ENCODE assay signal across 25 cellular contexts in genomic region chr12:88638388-88638787, GRCh38. TPM values are rescaled to one million over a fixed set of nuclear protein-coding genes. Genes with fewer than 3 reads are reported as not detected.
A peak's percentile ranks its signal among the peaks of the same experiment; 100 is the strongest.
DNase-seq lines count a peak whose midpoint lies in the region; ATAC-seq and TF ChIP-seq lines count a peak whose summit lies in the region.
"Had no signal": no experiment of that assay in that cellular context is flagged by ENCODE, and none has a peak within 500 bp of the region (broad histone marks: within the 10 kb centered on the region; RNA-seq: fewer than 3 reads in every experiment).

No MANE protein-coding gene starts in this region.

- POLR2A ChIA-PET in MCF 10A (lab: Yijun Ruan, JAX) = interaction anchor here (0.6 to 1.2 kb wide), 3 partner anchors 285 to 496 kb away, joined by 3 to 7 read pairs (median 4); partner anchors contain the start of genes CEP290 and TMTC3

- TF ChIP-seq CTCF in fibroblast of pulmonary artery (IDR thresholded peaks at IDR 0.05; ENCODE audit: low read length, missing control alignments) (no peak), nephron (IDR thresholded peaks at IDR 0.05; ENCODE audit: unreplicated experiment in 3 of 3) (no peak), MCF 10A (IDR thresholded peaks at IDR 0.05; ENCODE audit: unreplicated experiment) (no peak)

- H3K9me3 Mint-ChIP-seq in nephron = no peaks in the 10 kb centered on the region
- H3K9me3 Mint-ChIP-seq in MCF 10A (ENCODE audit: unreplicated experiment) = no peaks in the 10 kb centered on the region
- H3K9me3 Mint-ChIP-seq: activated naive CD4-positive, alpha-beta T cell treated with anti-CD3 and anti-CD28 coated beads, Interleukin-2, amount 50 U/mL, for 24 hours; stimulated activated effector memory CD8-positive, alpha-beta T cell treated with anti-CD3 and anti-CD28 coated beads, Interleukin-12 subunit alpha, Interleukin-12 subunit beta, amount 100 ng/mL, for 72 hours had no signal

- intact Hi-C loops in Right ventricle myocardium superior (cut with DNase I) (no loop called here), cardiac septum (cut with DNase I) (no loop called here), MCF 10A (cut with micrococcal nuclease) (no loop called here)

- H3K27me3 Mint-ChIP-seq in nephron (ENCODE audit: low read depth) (peaks cover 4% of the 10 kb centered on the region), MCF 10A (ENCODE audit: insufficient read depth, unreplicated experiment) (no peaks in the 10 kb centered on the region)
- H3K27me3 Mint-ChIP-seq: activated naive CD4-positive, alpha-beta T cell treated with anti-CD3 and anti-CD28 coated beads, Interleukin-2, amount 50 U/mL, for 24 hours; IgD-negative memory B cell had no signal

- H3K4me3 Mint-ChIP-seq in nephron (no peak overlapping the region), MCF 10A (ENCODE audit: unreplicated experiment) (no peak overlapping the region)
- H3K4me3 Mint-ChIP-seq: activated naive CD4-positive, alpha-beta T cell treated with anti-CD3 and anti-CD28 coated beads, Interleukin-2, amount 50 U/mL, for 24 hours; IgD-negative memory B cell; stimulated activated effector memory CD8-positive, alpha-beta T cell treated with anti-CD3 and anti-CD28 coated beads, Interleukin-12 subunit alpha, Interleukin-12 subunit beta, amount 100 ng/mL, for 72 hours had no signal

- ATAC-seq in Right ventricle myocardium superior (ENCODE audit: poor library complexity) = peak; percentile 60
- no peak for ATAC-seq in HG03520 (IDR thresholded peaks at IDR 0.05; ENCODE audit: unreplicated experiment)
- ATAC-seq: foreskin keratinocyte; PC-3; stimulated activated effector memory CD8-positive, alpha-beta T cell treated with anti-CD3 and anti-CD28 coated beads, Interleukin-12 subunit alpha, Interleukin-12 subunit beta, amount 100 ng/mL, for 72 hours had no signal

- H3K4me1 Mint-ChIP-seq in nephron (peaks cover 13% of the 10 kb centered on the region), MCF 10A (ENCODE audit: insufficient read depth, unreplicated experiment) (peaks cover 11% of the 10 kb centered on the region)
- H3K4me1 Mint-ChIP-seq: activated naive CD4-positive, alpha-beta T cell treated with anti-CD3 and anti-CD28 coated beads, Interleukin-2, amount 50 U/mL, for 24 hours; IgD-negative memory B cell; stimulated activated effector memory CD8-positive, alpha-beta T cell treated with anti-CD3 and anti-CD28 coated beads, Interleukin-12 subunit alpha, Interleukin-12 subunit beta, amount 100 ng/mL, for 72 hours had no signal

- H3K4me3 ChIP-seq in fibroblast of pulmonary artery (replicated peaks; ENCODE audit: low read depth, low read length) = peak overlapping the region; percentile 16
- H3K4me3 ChIP-seq: SJSA1, tibial artery had no signal

- no TSS peak for BruUV-seq in MCF 10A (replicated peaks; lab: Mats Ljungman, UMichigan)

- CTCF ChIA-PET in MCF 10A (lab: Yijun Ruan, JAX) = interaction anchor here (1.4 to 2.0 kb wide), 3 partner anchors 11 to 58 kb away, joined by 5 to 10 read pairs (median 8); partner anchors contain the start of gene KITLG

- DNase-seq in Right ventricle myocardium superior (no peak), cardiac septum (ENCODE audit: low spot score) (no peak), fibroblast of pulmonary artery (ENCODE audit: low read depth) (peak; percentile 34), NCI-H748 treated with DMSO at 0.1 percent for 48 hours (lab: John Stamatoyannopoulos, UW) (no peak), MCF 10A (ENCODE audit: unreplicated experiment) (no peak)
- DNase-seq in activated CD4-positive, CD25-positive, alpha-beta regulatory T cell (lab: John Stamatoyannopoulos, UW) = no peak
- DNase-seq: 8988T; activated CD4-positive, alpha-beta T cell treated with anti-CD3 and anti-CD28 coated beads for 1 hour; activated CD8-positive, alpha-beta memory T cell treated with anti-CD3 and anti-CD28 coated beads for 24 hours; activated T-cell treated with anti-CD3 and anti-CD28 coated beads, Interleukin-2, amount 50 U/mL, for 48 hours; C1 segment of cervical spinal cord; foreskin keratinocyte; GDM1; kidney glomerular epithelial cell; NCI-H2227 treated with DMSO at 0.1 percent for 48 hours; PC-3; retina; T-helper 9 cell; tibial artery had no signal

- H3K27ac Mint-ChIP-seq in nephron (peak overlapping the region; percentile 8 to 58 (median 27)), MCF 10A (ENCODE audit: low read depth, unreplicated experiment) (no peak overlapping the region)
- H3K27ac Mint-ChIP-seq: activated naive CD4-positive, alpha-beta T cell treated with anti-CD3 and anti-CD28 coated beads, Interleukin-2, amount 50 U/mL, for 24 hours; IgD-negative memory B cell; stimulated activated effector memory CD8-positive, alpha-beta T cell treated with anti-CD3 and anti-CD28 coated beads, Interleukin-12 subunit alpha, Interleukin-12 subunit beta, amount 100 ng/mL, for 72 hours had no signal

- H3K36me3 Mint-ChIP-seq in nephron (ENCODE audit: low read depth) = no peaks in the 10 kb centered on the region
- no peaks in the 10 kb centered on the region for H3K36me3 Mint-ChIP-seq in MCF 10A (ENCODE audit: insufficient read depth, unreplicated experiment)
- H3K36me3 Mint-ChIP-seq: activated naive CD4-positive, alpha-beta T cell treated with anti-CD3 and anti-CD28 coated beads, Interleukin-2, amount 50 U/mL, for 24 hours; IgD-negative memory B cell; stimulated activated effector memory CD8-positive, alpha-beta T cell treated with anti-CD3 and anti-CD28 coated beads, Interleukin-12 subunit alpha, Interleukin-12 subunit beta, amount 100 ng/mL, for 72 hours had no signal

RNA-seq across cellular contexts. Expression of gene KITLG, which starts 58.1 kb away (rescaled TPM):
- total RNA-seq in Right ventricle myocardium superior (10.1 TPM), cardiac septum (9.0 TPM), MCF 10A (2022) (3.9 and 4.8 TPM in 2 replicates)
